ENCODE assay signal across 29 cellular contexts in genomic region chr5:109826-110225, GRCh38. TPM values are rescaled to one million over a fixed set of nuclear protein-coding genes. Genes with fewer than 3 reads are reported as not detected.
"Had no signal": no experiment of that assay in that cellular context is flagged by ENCODE, and none has a peak within 500 bp of the region (broad histone marks: within the 10 kb centered on the region; RNA-seq: fewer than 3 reads in every experiment).

No MANE protein-coding gene starts in this region.

- H3K9me3 ChIP-seq: colonic mucosa, pancreas, prostate gland, thyroid gland had no signal

- H3K4me1 ChIP-seq: colonic mucosa, pancreas, prostate gland had no signal

- H3K4me3 Mint-ChIP-seq: stimulated activated memory B cell treated with anti-CD40 and anti-IgM and Interleukin-4, amounts not matched to agents 10 μg/mL and 1 μg/mL and 100 μg/mL, for 72 hours; stimulated activated naive CD8-positive, alpha-beta T cell treated with anti-CD3 and anti-CD28 coated beads, Interleukin-15, amount 100 ng/mL, for 72 hours; T-helper 2 cell treated with Interferon-gamma antibody and Interleukin-4, amounts not matched to agents 5 μg/mL and 100 μg/mL, for 36 hours had no signal

- H3K9me3 Mint-ChIP-seq: T-helper 2 cell treated with Interferon-gamma antibody and Interleukin-4, amounts not matched to agents 5 μg/mL and 100 μg/mL, for 36 hours had no signal

- H3K27ac Mint-ChIP-seq: nephron; stimulated activated memory B cell treated with anti-CD40 and anti-IgM and Interleukin-4, amounts not matched to agents 10 μg/mL and 1 μg/mL and 100 μg/mL, for 72 hours; stimulated activated naive CD8-positive, alpha-beta T cell treated with anti-CD3 and anti-CD28 coated beads, Interleukin-15, amount 100 ng/mL, for 72 hours; T-helper 2 cell treated with Interferon-gamma antibody and Interleukin-4, amounts not matched to agents 5 μg/mL and 100 μg/mL, for 36 hours had no signal

- H3K36me3 ChIP-seq: colonic mucosa, pancreas, prostate gland, thyroid gland had no signal

- H3K27me3 ChIP-seq: colonic mucosa, pancreas, thyroid gland had no signal

- H3K4me3 ChIP-seq: colonic mucosa, pancreas, prostate gland, smooth muscle cell, thyroid gland had no signal

- H3K4me2 ChIP-seq: smooth muscle cell had no signal

- DNase-seq: activated CD4-positive, alpha-beta T cell treated with anti-CD3 and anti-CD28 coated beads for 48 hours; activated CD4-positive, alpha-beta T cell treated with anti-CD3 and anti-CD28 coated beads, Interleukin-2, amount 50 U/mL, for 48 hours; activated CD8-positive, alpha-beta memory T cell treated with anti-CD3 and anti-CD28 coated beads, Interleukin-2, amount 50 U/mL, for 4 hours; activated gamma-delta T cell treated with Interleukin-2 at 50 U/mL for 16 hours; activated naive CD4-positive, alpha-beta T cell treated with anti-CD3 and anti-CD28 coated beads, Interleukin-2, amount 50 U/mL, for 16 hours; activated T-cell treated with anti-CD3 and anti-CD28 coated beads, Interleukin-2, amount 50 U/mL, for 1 hour; amniotic stem cell; cerebellar nuclear complex; colonic mucosa; effector CD8-positive, alpha-beta T cell; islet precursor cell; left ventricle myocardium superior; nucleus accumbens; pancreas; retina; stimulated activated CD4-positive, alpha-beta T cell treated with anti-CD3 and anti-CD28 coated beads, Interleukin-1b, Interleukin-23, amount 100 ng/mL, for 48 hours; stimulated activated CD4-positive, alpha-beta T cell treated with anti-CD3 and anti-CD28 coated beads, Interleukin-4, amount 100 ng/mL, for 4 hours; stimulated activated CD8-positive, alpha-beta memory T cell treated with anti-CD3 and anti-CD28 coated beads, Interleukin-4, amount 100 ng/mL, for 48 hours; stimulated activated naive CD8-positive, alpha-beta T cell treated with anti-CD3 and anti-CD28 coated beads, Interleukin-15, amount 100 ng/mL, for 72 hours; T-helper 1 cell; thyroid gland had no signal

- H3K27ac ChIP-seq: colonic mucosa, pancreas, prostate gland, thyroid gland had no signal

- FAIRE-seq: endometrium, frontal cortex, pancreas had no signal

- ATAC-seq: left ventricle myocardium superior; pancreas; stimulated activated memory B cell treated with anti-CD40 and anti-IgM and Interleukin-4, amounts not matched to agents 10 μg/mL and 1 μg/mL and 100 μg/mL, for 72 hours; stimulated activated naive CD8-positive, alpha-beta T cell treated with anti-CD3 and anti-CD28 coated beads, Interleukin-15, amount 100 ng/mL, for 72 hours had no signal

- H3K4me1 Mint-ChIP-seq: stimulated activated memory B cell treated with anti-CD40 and anti-IgM and Interleukin-4, amounts not matched to agents 10 μg/mL and 1 μg/mL and 100 μg/mL, for 72 hours; stimulated activated naive CD8-positive, alpha-beta T cell treated with anti-CD3 and anti-CD28 coated beads, Interleukin-15, amount 100 ng/mL, for 72 hours had no signal

- H3K36me3 Mint-ChIP-seq: stimulated activated memory B cell treated with anti-CD40 and anti-IgM and Interleukin-4, amounts not matched to agents 10 μg/mL and 1 μg/mL and 100 μg/mL, for 72 hours had no signal

RNA-seq across cellular contexts. Expression of gene PLEKHG4B, which starts 17.9 kb away (rescaled TPM):
- total RNA-seq: dermis microvascular lymphatic vessel endothelial cell, left ventricle myocardium superior had no signal
